ENCODE assay signal across 9 cellular contexts in the genomic region with DNA sequence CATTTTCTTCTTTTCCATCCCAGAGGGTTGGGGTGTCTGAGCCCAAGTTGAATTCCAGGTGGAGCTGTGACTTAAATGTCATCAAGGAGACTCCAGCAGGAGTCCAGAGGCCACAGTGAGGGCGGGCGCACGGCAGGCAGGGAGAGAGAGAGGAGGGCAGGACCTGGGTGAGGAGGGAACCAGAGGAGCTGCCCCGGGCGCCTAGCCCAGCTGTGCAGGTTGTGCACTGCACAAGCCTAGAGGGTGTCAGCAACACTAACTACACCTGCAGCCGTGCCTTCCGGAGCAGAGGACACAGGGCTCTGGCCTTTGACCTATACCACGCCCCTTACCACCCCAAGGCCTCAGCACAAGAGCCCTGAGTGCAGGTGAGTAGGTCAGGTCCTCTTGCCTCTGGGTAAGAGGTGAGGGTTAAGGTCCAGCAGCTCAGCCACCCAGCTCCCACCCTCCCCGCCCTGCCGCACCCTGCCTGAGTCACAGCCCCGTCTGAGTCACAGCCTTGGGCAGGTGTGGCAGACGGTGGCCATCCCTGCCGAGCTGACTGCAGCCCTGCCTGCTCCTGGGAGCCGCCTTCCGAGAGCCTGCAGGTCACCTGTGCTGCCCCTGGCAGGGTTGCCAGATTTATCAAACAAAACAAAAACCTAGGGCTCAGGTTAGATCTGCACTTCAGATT. TPM values are rescaled to one million over a fixed set of nuclear protein-coding genes. Genes with fewer than 3 reads are reported as not detected.
DNase-seq lines count a peak whose midpoint lies in the region; ATAC-seq, FAIRE-seq and TF ChIP-seq lines count a peak whose summit lies in the region.
"Had no signal": no experiment of that assay in that cellular context is flagged by ENCODE, and none has a peak within 500 bp of the region (broad histone marks: within the 10 kb centered on the region; RNA-seq: fewer than 3 reads in every experiment).

No MANE protein-coding gene starts in this region.

- ATAC-seq in left lobe of liver (peak; percentile 42), HG03095 (IDR thresholded peaks at IDR 0.05; ENCODE audit: unreplicated experiment) (no peak), HG03439 (IDR thresholded peaks at IDR 0.05; ENCODE audit: unreplicated experiment) (no peak), HG03108 (IDR thresholded peaks at IDR 0.05; ENCODE audit: unreplicated experiment) (no peak)

- no peaks in the 10 kb centered on the region for H3K9me3 ChIP-seq in ascending aorta

- peak; percentile 92 for DNase-seq in A172 (ENCODE audit: low spot score)
- DNase-seq in H54 (ENCODE audit: insufficient read length, low spot score), result peak; percentile 99
- peak; percentile 92 for DNase-seq in left lobe of liver (ENCODE audit: low spot score)
- DNase-seq in ascending aorta (ENCODE audit: low spot score in 2 of 2), result no peak
- DNase-seq: central memory CD4-positive, alpha-beta T cell had no signal

- TF ChIP-seq CTCF in VCaP (conservative IDR thresholded peaks at IDR 0.05) (no peak), ascending aorta (IDR thresholded peaks at IDR 0.05) (no peak)

- no peak overlapping the region for H3K4me3 ChIP-seq in ascending aorta

- peak overlapping the region; percentile 90 for H3K27ac ChIP-seq in VCaP
- no peak overlapping the region for H3K27ac ChIP-seq in ascending aorta

- peak; percentile 82 for FAIRE-seq in H54 (lab: Jason Lieb, UNC)

- H3K4me1 ChIP-seq in ascending aorta, result no peaks in the 10 kb centered on the region

- no peaks in the 10 kb centered on the region for H3K27me3 ChIP-seq in ascending aorta

- intact Hi-C loops in ascending aorta (cut with DNase I), result no loop called here

- TF ChIP-seq POLR2A in H54 (IDR thresholded peaks at IDR 0.05; ENCODE audit: low read depth, low read length), result no peak

- no peaks in the 10 kb centered on the region for H3K36me3 ChIP-seq in ascending aorta

RNA-seq across cellular contexts. Expression of a gene that starts 6.4 kb away (rescaled TPM):
- total RNA-seq in A172 (2014; rRNA removed; shearing (Covaris generic)), result 79.4 and 88.8 TPM in 2 replicates
- total RNA-seq in left lobe of liver (213 TPM), ascending aorta (129 TPM)

RNA-seq across cellular contexts. Expression of a gene that starts 18.7 kb away (rescaled TPM):
- 16.0 and 16.7 TPM in 2 replicates for total RNA-seq in A172 (2014; rRNA removed; shearing (Covaris generic))
- total RNA-seq in left lobe of liver (3.0 TPM), ascending aorta (86.2 TPM)

RNA-seq across cellular contexts. Expression of a gene that starts 30.9 kb away (rescaled TPM):
- total RNA-seq in A172 (2014; rRNA removed; shearing (Covaris generic)), result 110 and 127 TPM in 2 replicates
- 42.3 TPM for total RNA-seq in left lobe of liver
- 443 TPM for total RNA-seq in ascending aorta

RNA-seq across cellular contexts. Expression of a gene that starts 49.1 kb away (rescaled TPM):
- not detected in 2 replicates for total RNA-seq in A172 (2014; rRNA removed; shearing (Covaris generic))
- total RNA-seq in left lobe of liver, result 0.15 TPM
- 28.5 TPM for total RNA-seq in ascending aorta

RNA-seq across cellular contexts. Expression of a gene that starts 54.7 kb away (rescaled TPM):
- not detected in 2 replicates for total RNA-seq in A172 (2014; rRNA removed; shearing (Covaris generic))
- not detected for total RNA-seq in left lobe of liver
- total RNA-seq in ascending aorta, result 130 TPM

Comparison
In these comparisons a context has a peak if more than half of its experiments do, and no peak if none do; other contexts are left out.
1. DNase-seq: peak in A172 (single experiment), H54 (single experiment) and left lobe of liver (single experiment); none in ascending aorta (0 of 2).